ENCODE assay signal across 19 cellular contexts in genomic region chr11:97614571-97614970, GRCh38.
DNase-seq lines count a peak whose midpoint lies in the region; ATAC-seq lines count a peak whose summit lies in the region.
"Had no signal": no experiment of that assay in that cellular context is flagged by ENCODE, and none has a peak within 500 bp of the region (broad histone marks: within the 10 kb centered on the region; RNA-seq: fewer than 3 reads in every experiment).

No MANE protein-coding gene starts in this region.

- no peak overlapping the region for H3K4me3 Mint-ChIP-seq in effector memory CD8-positive, alpha-beta T cell
- H3K4me3 Mint-ChIP-seq in activated T-helper 2 cell treated with anti-CD3 and anti-CD28 coated beads, Interferon-gamma antibody, Interleukin-2, Interleukin-4, amounts not matched to agents 10 μg/mL and 5 μg/mL and 100 μg/mL, durations not matched to agents 14 hours and 24 hours and 36 hours (ENCODE audit: low read depth): no peak overlapping the region
- no peak overlapping the region for H3K4me3 Mint-ChIP-seq in activated CD4-positive, alpha-beta T cell treated with anti-CD3 and anti-CD28 coated beads for 36 hours
- H3K4me3 Mint-ChIP-seq: CD4-positive, alpha-beta memory T cell; IgD-negative memory B cell had no signal

- POLR2A ChIA-PET in activated CD4-positive, alpha-beta T cell treated with anti-CD3 and anti-CD28 coated beads for 36 hours (lab: Charles Lee): no interaction called here

- no peak overlapping the region for H3K27ac Mint-ChIP-seq in effector memory CD8-positive, alpha-beta T cell
- no peak overlapping the region for H3K27ac Mint-ChIP-seq in activated T-helper 2 cell treated with anti-CD3 and anti-CD28 coated beads, Interferon-gamma antibody, Interleukin-2, Interleukin-4, amounts not matched to agents 10 μg/mL and 5 μg/mL and 100 μg/mL, durations not matched to agents 14 hours and 24 hours and 36 hours
- H3K27ac Mint-ChIP-seq in activated CD4-positive, alpha-beta T cell treated with anti-CD3 and anti-CD28 coated beads for 36 hours: no peak overlapping the region
- H3K27ac Mint-ChIP-seq: CD4-positive, alpha-beta memory T cell; IgD-negative memory B cell had no signal

- intact Hi-C loops in left cardiac atrium (cut with DNase I): no loop called here
- intact Hi-C loops in activated T-helper 2 cell treated with anti-CD3 and anti-CD28 coated beads, Interferon-gamma antibody, Interleukin-2, Interleukin-4, amounts not matched to agents 10 μg/mL and 5 μg/mL and 100 μg/mL, durations not matched to agents 14 hours and 24 hours and 36 hours (cut with micrococcal nuclease): no loop called here
- intact Hi-C loops in activated CD4-positive, alpha-beta T cell treated with anti-CD3 and anti-CD28 coated beads for 36 hours (cut with DNase I, micrococcal nuclease): no loop called here

- H3K4me1 ChIP-seq in adipocyte (ENCODE audit: control insufficient read depth, insufficient read depth, low read length): no peaks in the 10 kb centered on the region
- H3K4me1 ChIP-seq: BLaER1 had no signal

- peaks cover 10% of the 10 kb centered on the region for H3K9me3 ChIP-seq in adipocyte (ENCODE audit: control insufficient read depth, low read length)

- H3K4me3 ChIP-seq in adipocyte (ENCODE audit: low read length): no peak overlapping the region
- H3K4me3 ChIP-seq: BLaER1, GM12878 had no signal

- H3K27me3 ChIP-seq in adipocyte (replicated peaks; ENCODE audit: control insufficient read depth, insufficient read depth, low read length): no peaks in the 10 kb centered on the region
- H3K27me3 ChIP-seq: BLaER1 had no signal

- H3K36me3 Mint-ChIP-seq in effector memory CD8-positive, alpha-beta T cell (ENCODE audit: insufficient read depth): no peaks in the 10 kb centered on the region
- no peaks in the 10 kb centered on the region for H3K36me3 Mint-ChIP-seq in activated T-helper 2 cell treated with anti-CD3 and anti-CD28 coated beads, Interferon-gamma antibody, Interleukin-2, Interleukin-4, amounts not matched to agents 10 μg/mL and 5 μg/mL and 100 μg/mL, durations not matched to agents 14 hours and 24 hours and 36 hours (ENCODE audit: low read depth)
- H3K36me3 Mint-ChIP-seq in activated CD4-positive, alpha-beta T cell treated with anti-CD3 and anti-CD28 coated beads for 36 hours (ENCODE audit: low read depth): no peaks in the 10 kb centered on the region
- H3K36me3 Mint-ChIP-seq: CD4-positive, alpha-beta memory T cell; IgD-negative memory B cell had no signal

- H3K4me1 Mint-ChIP-seq in effector memory CD8-positive, alpha-beta T cell (ENCODE audit: low read depth in 2 of 2): no peaks in the 10 kb centered on the region
- H3K4me1 Mint-ChIP-seq in activated T-helper 2 cell treated with anti-CD3 and anti-CD28 coated beads, Interferon-gamma antibody, Interleukin-2, Interleukin-4, amounts not matched to agents 10 μg/mL and 5 μg/mL and 100 μg/mL, durations not matched to agents 14 hours and 24 hours and 36 hours (ENCODE audit: low read depth): no peaks in the 10 kb centered on the region
- H3K4me1 Mint-ChIP-seq in activated CD4-positive, alpha-beta T cell treated with anti-CD3 and anti-CD28 coated beads for 36 hours: no peaks in the 10 kb centered on the region
- H3K4me1 Mint-ChIP-seq: CD4-positive, alpha-beta memory T cell; IgD-negative memory B cell had no signal

- CTCF ChIA-PET in activated CD4-positive, alpha-beta T cell treated with anti-CD3 and anti-CD28 coated beads for 36 hours (lab: Charles Lee): no interaction called here

- no peaks in the 10 kb centered on the region for H3K27me3 Mint-ChIP-seq in effector memory CD8-positive, alpha-beta T cell
- no peaks in the 10 kb centered on the region for H3K27me3 Mint-ChIP-seq in activated T-helper 2 cell treated with anti-CD3 and anti-CD28 coated beads, Interferon-gamma antibody, Interleukin-2, Interleukin-4, amounts not matched to agents 10 μg/mL and 5 μg/mL and 100 μg/mL, durations not matched to agents 14 hours and 24 hours and 36 hours (ENCODE audit: low read depth)
- no peaks in the 10 kb centered on the region for H3K27me3 Mint-ChIP-seq in activated CD4-positive, alpha-beta T cell treated with anti-CD3 and anti-CD28 coated beads for 36 hours
- H3K27me3 Mint-ChIP-seq: CD4-positive, alpha-beta memory T cell; IgD-negative memory B cell had no signal

- peak; percentile 80 for DNase-seq in ELR (ENCODE audit: low read depth)
- peak; percentile 73 for DNase-seq in adipocyte (ENCODE audit: low read depth)
- DNase-seq in dedifferentiated amniotic fluid mesenchymal stem cell (ENCODE audit: extremely low spot score): peak; percentile 61
- DNase-seq in iris pigment epithelial cell (ENCODE audit: low read depth): peak; percentile 84
- DNase-seq in effector memory CD8-positive, alpha-beta T cell: no peak
- DNase-seq in left cardiac atrium: no peak
- no peak for DNase-seq in activated T-helper 2 cell treated with anti-CD3 and anti-CD28 coated beads, Interferon-gamma antibody, Interleukin-2, Interleukin-4, amounts not matched to agents 10 μg/mL and 5 μg/mL and 100 μg/mL, durations not matched to agents 14 hours and 24 hours and 36 hours (ENCODE audit: low spot score)
- no peak for DNase-seq in activated CD4-positive, alpha-beta T cell treated with anti-CD3 and anti-CD28 coated beads for 36 hours
- DNase-seq: CD4-positive, alpha-beta memory T cell; GOT3; NCI-H1417; NCI-H187; NCI-H2107; NCI-H510A treated with DMSO at 0.1 percent for 48 hours; NCI-H774 had no signal

- H3K36me3 ChIP-seq in adipocyte (ENCODE audit: control insufficient read depth, insufficient read depth, low read length, severe bottlenecking): no peaks in the 10 kb centered on the region
- H3K36me3 ChIP-seq: BLaER1 had no signal

- peaks cover 10 to 21% of the 10 kb centered on the region in 2 donors for H3K9me3 Mint-ChIP-seq in effector memory CD8-positive, alpha-beta T cell
- H3K9me3 Mint-ChIP-seq in activated T-helper 2 cell treated with anti-CD3 and anti-CD28 coated beads, Interferon-gamma antibody, Interleukin-2, Interleukin-4, amounts not matched to agents 10 μg/mL and 5 μg/mL and 100 μg/mL, durations not matched to agents 14 hours and 24 hours and 36 hours: peaks cover 29% of the 10 kb centered on the region
- H3K9me3 Mint-ChIP-seq in activated CD4-positive, alpha-beta T cell treated with anti-CD3 and anti-CD28 coated beads for 36 hours (ENCODE audit: low read depth): peaks cover 14% of the 10 kb centered on the region

- no peak overlapping the region for H3K9ac ChIP-seq in adipocyte (ENCODE audit: low read length)
- H3K9ac ChIP-seq: BLaER1 had no signal

- no peak for ATAC-seq in effector memory CD8-positive, alpha-beta T cell (replicated peaks)
- ATAC-seq in left cardiac atrium: no peak
- no peak for ATAC-seq in activated CD4-positive, alpha-beta T cell treated with anti-CD3 and anti-CD28 coated beads for 36 hours
- ATAC-seq: GM12878, Right ventricle myocardium inferior had no signal

Comparison
In these comparisons a context has a peak if more than half of its experiments do, and no peak if none do; other contexts are left out.
1. DNase-seq: peak in ELR (single experiment), adipocyte (single experiment), dedifferentiated amniotic fluid mesenchymal stem cell (single experiment) and iris pigment epithelial cell (single experiment); none in effector memory CD8-positive, alpha-beta T cell (0 of 3), left cardiac atrium (single experiment), activated T-helper 2 cell treated with anti-CD3 and anti-CD28 coated beads, Interferon-gamma antibody, Interleukin-2, Interleukin-4, amounts not matched to agents 10 μg/mL and 5 μg/mL and 100 μg/mL, durations not matched to agents 14 hours and 24 hours and 36 hours (single experiment) and activated CD4-positive, alpha-beta T cell treated with anti-CD3 and anti-CD28 coated beads for 36 hours (single experiment).